Comparison of ENCODE assay signal across 18 cellular contexts in the genomic region with DNA sequence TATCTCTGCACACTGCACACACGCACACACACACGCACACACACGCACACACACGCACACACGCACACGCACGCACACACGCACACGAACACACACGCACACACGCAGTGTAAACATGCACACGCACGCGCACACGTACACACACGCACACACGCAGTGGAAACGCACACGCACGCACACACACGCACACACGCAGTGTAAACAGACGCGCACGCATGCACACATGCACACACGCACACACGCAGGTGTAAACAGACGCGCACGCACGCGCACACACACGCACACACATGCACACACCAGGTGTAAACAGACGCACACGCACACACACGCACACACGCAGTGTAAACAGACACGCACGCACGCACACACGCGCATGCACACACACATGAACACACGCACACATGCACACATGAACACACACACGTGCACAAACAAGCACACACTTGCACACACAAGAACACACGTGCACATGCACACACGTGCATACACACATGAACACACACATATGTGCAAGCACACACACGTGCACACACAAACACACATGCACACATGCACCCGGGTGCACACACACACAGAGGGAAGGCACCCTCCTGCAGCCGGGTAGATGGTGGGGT. TPM values are rescaled to one million over a fixed set of nuclear protein-coding genes. Genes with fewer than 3 reads are reported as not detected.
DNase-seq lines count a peak whose midpoint lies in the region; ATAC-seq, FAIRE-seq and TF ChIP-seq lines count a peak whose summit lies in the region.
"Had no signal": no experiment of that assay in that cellular context is flagged by ENCODE, and none has a peak within 500 bp of the region (broad histone marks: within the 10 kb centered on the region; RNA-seq: fewer than 3 reads in every experiment).

No MANE protein-coding gene starts in this region.

- no peak for DNase-seq in GM12878 (ENCODE audit: low read depth, low spot score)
- no peak for DNase-seq in H1 (ENCODE audit: low read depth in 1 of 2, low spot score in 2 of 2)
- no peak for DNase-seq in trophoblast cell
- no peak for DNase-seq in activated CD4-positive, CD25-positive, alpha-beta regulatory T cell treated with anti-CD3 and anti-CD28 coated beads, Interleukin-2, amount 50 U/mL, for 72 hours
- no peak for DNase-seq in CD14-positive monocyte (ENCODE audit: low spot score)
- DNase-seq in psoas muscle: no peak
- DNase-seq: 8988T; Calu3; CD8-positive, alpha-beta T cell; DMS79 treated with DMSO at 0.1 percent for 48 hours; GF-D8; GOT3; H9; IMR-90 had no signal

- H3K23ac ChIP-seq in H1 (ENCODE audit: insufficient read length) (no peak overlapping the region), trophoblast cell (ENCODE audit: low read length) (peak overlapping the region; percentile 87)

- peak overlapping the region; percentile 61; the same call in 1 of the 2 replicates for H2BK15ac ChIP-seq in H1 (ENCODE audit: low read length)

- TF ChIP-seq POLR2A in GM12878 (IDR thresholded peaks at IDR 0.05; ENCODE audit: low read depth, low read length): no peak
- no peak for TF ChIP-seq POLR2A in H1 (IDR thresholded peaks at IDR 0.05; ENCODE audit: control extremely low read depth in 1 of 2, low read depth in 2 of 2, low read length in 2 of 2)

- no TSS peak for BruUV-seq in GM12878 (replicated peaks; lab: Mats Ljungman, UMichigan)

- H2BK5ac ChIP-seq in H1 (ENCODE audit: low read depth, low read length) (peak overlapping the region; percentile 55; the same call in 1 of the 2 replicates), trophoblast cell (ENCODE audit: low read depth, low read length, poor library complexity) (no peak overlapping the region)

- H3K79me2 ChIP-seq in GM12878 (ENCODE audit: control insufficient read depth, insufficient read depth, low read length): no peaks in the 10 kb centered on the region
- no peaks in the 10 kb centered on the region for H3K79me2 ChIP-seq in H1 (ENCODE audit: control insufficient read depth in 1 of 2, insufficient read depth in 2 of 2, low read length in 2 of 2)
- no peaks in the 10 kb centered on the region for H3K79me2 ChIP-seq in trophoblast cell (ENCODE audit: control insufficient read depth, insufficient read depth, low read length, poor library complexity)

- no peak overlapping the region for H3K27ac Mint-ChIP-seq in CD14-positive monocyte
- H3K27ac Mint-ChIP-seq: CD8-positive, alpha-beta T cell had no signal

- no peak overlapping the region for H4K5ac ChIP-seq in H1 (ENCODE audit: insufficient read length, low read depth, low read length)

- no peak overlapping the region for H2AK5ac ChIP-seq in H1 (ENCODE audit: low read depth, low read length)
- H2AK5ac ChIP-seq in trophoblast cell (ENCODE audit: low read length): no peak overlapping the region

- H3K9me3 ChIP-seq in HEK293 (ENCODE audit: control insufficient read depth, insufficient read depth, low read depth, low read length) (no peaks in the 10 kb centered on the region), GM12878 (replicated peaks; ENCODE audit: control insufficient read depth, insufficient read depth, low read length) (no peaks in the 10 kb centered on the region; the same call in 2 of the 3 replicates), H1 (ENCODE audit: insufficient read depth in 2 of 2, low read depth in 1 of 2, low read length in 1 of 2) (peaks cover 0 to 2% of the 10 kb centered on the region in 2 experiments; a peak in 2 of 4 replicates), trophoblast cell (ENCODE audit: insufficient read depth, low read depth, low read length) (peaks cover 9% of the 10 kb centered on the region), psoas muscle (no peaks in the 10 kb centered on the region)
- H3K9me3 ChIP-seq: BLaER1 had no signal

- ATAC-seq in GM12878: no peak
- no peak for ATAC-seq in HG03139 (IDR thresholded peaks at IDR 0.05; ENCODE audit: unreplicated experiment)
- ATAC-seq in psoas muscle: no peak
- ATAC-seq: CD8-positive, alpha-beta T cell had no signal

- H3K4me1 ChIP-seq in HEK293 (ENCODE audit: control insufficient read depth, insufficient read depth, low read length) (no peaks in the 10 kb centered on the region), GM12878 (ENCODE audit: control insufficient read depth, insufficient read depth, low read length) (no peaks in the 10 kb centered on the region), H1 (replicated peaks in 1 of 4; ENCODE audit: control insufficient read depth in 3 of 4, insufficient read depth in 4 of 4, low read length in 3 of 4) (no peaks in the 10 kb centered on the region), trophoblast cell (ENCODE audit: control insufficient read depth in 1 of 2, insufficient read depth in 2 of 2, low read length in 2 of 2) (peaks cover 0 to 2% of the 10 kb centered on the region in 2 experiments), psoas muscle (no peaks in the 10 kb centered on the region)

- POLR2A ChIA-PET in HEK293 (lab: Yijun Ruan, JAX): no interaction called here
- POLR2A ChIA-PET in GM12878 (lab: Charles Lee): no interaction called here
- POLR2A ChIA-PET in H1 (lab: Charles Lee; ENCODE audit: partially characterized antibody): no interaction called here

- H2BK12ac ChIP-seq in H1 (ENCODE audit: low read depth, low read length) (peak overlapping the region; percentile 53; the same call in 1 of the 2 replicates), trophoblast cell (ENCODE audit: low read length) (no peak overlapping the region)

- no peak overlapping the region for H2AFZ ChIP-seq in GM12878 (ENCODE audit: control insufficient read depth, low read depth, low read length)
- no peak overlapping the region for H2AFZ ChIP-seq in H1 (ENCODE audit: low read length)
- H2AFZ ChIP-seq in trophoblast cell (ENCODE audit: insufficient read depth, low read length, poor library complexity): no peak overlapping the region

- H3K4ac ChIP-seq in H1 (replicated peaks; ENCODE audit: insufficient read length, low read depth, low read length) (no peak overlapping the region), trophoblast cell (ENCODE audit: low read depth, low read length) (no peak overlapping the region)

- TF ChIP-seq EP300 in GM12878 (IDR thresholded peaks at IDR 0.05; ENCODE audit: borderline replicate concordance in 1 of 2, control insufficient read depth in 1 of 2, low read depth in 2 of 2, low read length in 2 of 2) (no peak), H1 (IDR thresholded peaks at IDR 0.05; ENCODE audit: borderline replicate concordance in 1 of 2, low read depth in 2 of 2, low read length in 2 of 2) (no peak)

- H4K12ac ChIP-seq in trophoblast cell (ENCODE audit: low read depth, low read length): no peak overlapping the region

- RAD21 ChIA-PET in GM12878 (lab: Charles Lee; ENCODE audit: unreplicated experiment): no interaction called here

- H3K23me2 ChIP-seq in H1 (ENCODE audit: low read depth, low read length): no peaks in the 10 kb centered on the region

- TF ChIP-seq RAD21 in GM12878 (IDR thresholded peaks at IDR 0.05; ENCODE audit: insufficient read depth, low read depth, low read length) (no peak), H1 (IDR thresholded peaks at IDR 0.05 in 1 of 2, conservative IDR thresholded peaks at IDR 0.05 in 1 of 2; ENCODE audit: low read depth in 2 of 2, low read length in 2 of 2) (no peak)

- H3K79me1 ChIP-seq in H1 (ENCODE audit: low read depth, low read length) (peaks cover 4% of the 10 kb centered on the region), trophoblast cell (ENCODE audit: low read length) (no peaks in the 10 kb centered on the region)

- in situ Hi-C loops in GM12878 (cut with MboI): no loop called here

- H3K27me3 ChIP-seq in GM12878 (replicated peaks in 1 of 2; ENCODE audit: control insufficient read depth in 2 of 2, insufficient read depth in 2 of 2, low read length in 1 of 2) (no peaks in the 10 kb centered on the region), H1 (replicated peaks in 1 of 4; ENCODE audit: control insufficient read depth in 3 of 4, extremely low read depth in 1 of 4, insufficient read depth in 3 of 4, low read length in 3 of 4) (no peaks in the 10 kb centered on the region), trophoblast cell (ENCODE audit: insufficient read depth, low read length) (no peaks in the 10 kb centered on the region), psoas muscle (ENCODE audit: insufficient read depth in 3 of 3, low read length in 2 of 3) (peaks cover 0 to 10% (median 0%) of the 10 kb centered on the region in 3 donors)

- H3K27ac ChIP-seq in HEK293 (ENCODE audit: extremely low read depth, low read depth, low read length) (no peak overlapping the region), GM12878 (ENCODE audit: control insufficient read depth, insufficient read depth) (no peak overlapping the region), H1 (ENCODE audit: low read depth, low read length) (no peak overlapping the region), trophoblast cell (ENCODE audit: low read depth, low read length) (no peak overlapping the region), psoas muscle (no peak overlapping the region)
- H3K27ac ChIP-seq: BLaER1 had no signal

- H3K56ac ChIP-seq in H1 (replicated peaks; ENCODE audit: insufficient read length, low read depth, low read length): peak overlapping the region; percentile 46

- H3K18ac ChIP-seq in H1 (ENCODE audit: extremely low read depth, low read length) (no peak overlapping the region; the same call in 1 of the 2 replicates), trophoblast cell (ENCODE audit: low read length) (no peak overlapping the region)

- H3K27me3 Mint-ChIP-seq in CD14-positive monocyte (ENCODE audit: low read depth in 3 of 3): peaks cover 0 to 4% (median 3%) of the 10 kb centered on the region in 3 donors

- H4K20me1 ChIP-seq in GM12878 (ENCODE audit: control insufficient read depth, insufficient read depth): no peaks in the 10 kb centered on the region
- H4K20me1 ChIP-seq in H1 (replicated peaks in 1 of 2; ENCODE audit: control insufficient read depth in 1 of 2, insufficient read depth in 2 of 2, low read length in 2 of 2): peaks cover 0 to 6% of the 10 kb centered on the region in 2 experiments
- H4K20me1 ChIP-seq: BLaER1 had no signal

- H3K4me1 Mint-ChIP-seq in CD14-positive monocyte: no peaks in the 10 kb centered on the region

- SMC1A ChIA-PET in GM12878 (lab: Charles Lee; ENCODE audit: uncharacterized antibody, unreplicated experiment): no interaction called here

- H3K4me3 ChIP-seq in HEK293 (ENCODE audit: low read depth, low read length): no peak overlapping the region
- no peak overlapping the region for H3K4me3 ChIP-seq in GM12878
- H3K4me3 ChIP-seq in H1 (ENCODE audit: extremely low read depth in 1 of 4, insufficient read depth in 2 of 4, low read depth in 3 of 4, low read length in 4 of 4): no peak overlapping the region
- peak overlapping the region; percentile 58 for H3K4me3 ChIP-seq in trophoblast cell (ENCODE audit: low read depth, low read length)
- no peak overlapping the region for H3K4me3 ChIP-seq in psoas muscle
- H3K4me3 ChIP-seq: BLaER1 had no signal

- H3K4me2 ChIP-seq in GM12878 (ENCODE audit: control insufficient read depth, insufficient read depth) (no peak overlapping the region), H1 (ENCODE audit: insufficient read depth in 1 of 2, low read depth in 2 of 2, low read length in 2 of 2) (no peak overlapping the region), trophoblast cell (ENCODE audit: low read length) (no peak overlapping the region)
- H3K4me2 ChIP-seq: BLaER1 had no signal

- H3K9me3 Mint-ChIP-seq in CD14-positive monocyte: peaks cover 0 to 4% (median 0%) of the 10 kb centered on the region in 7 donors
- H3K9me3 Mint-ChIP-seq: CD8-positive, alpha-beta T cell had no signal

- H2BK120ac ChIP-seq in H1 (replicated peaks; ENCODE audit: low read depth, low read length) (no peak overlapping the region), trophoblast cell (ENCODE audit: insufficient read depth, low read length, poor library complexity) (no peak overlapping the region)

- TF ChIP-seq CTCF in HEK293 (tag by site-specific recombination; IDR thresholded peaks at IDR 0.05) (no peak), GM12878 (IDR thresholded peaks at IDR 0.05 in 2 of 3, conservative IDR thresholded peaks at IDR 0.05 in 1 of 3; ENCODE audit: control insufficient read depth in 2 of 3, extremely low read depth in 1 of 3, insufficient read depth in 1 of 3, low read depth in 3 of 3, low read length in 3 of 3) (no peak), H1 (IDR thresholded peaks at IDR 0.05; ENCODE audit: control extremely low read depth in 1 of 3, insufficient read depth in 1 of 3, low read depth in 1 of 3, low read length in 3 of 3) (no peak), CD14-positive monocyte (IDR thresholded peaks at IDR 0.05) (no peak), psoas muscle (IDR thresholded peaks at IDR 0.05) (no peak)

- intact Hi-C loops in GM12878 (cut with micrococcal nuclease; ENCODE audit: unreplicated experiment): no loop called here
- intact Hi-C loops in CD14-positive monocyte (cut with micrococcal nuclease): no loop called here
- intact Hi-C loops in psoas muscle (cut with DNase I): no loop called here

- CTCF ChIA-PET in HEK293 (lab: Yijun Ruan, JAX): no interaction called here
- CTCF ChIA-PET in GM12878 (lab: Yijun Ruan, JAX): no interaction called here
- CTCF ChIA-PET in H1 (lab: Charles Lee; ENCODE audit: partially characterized antibody): interaction anchor here (1.5 kb wide), 1 partner anchor 169 kb away, joined by 3 read pairs; no protein-coding TSS in a partner anchor

- H4K8ac ChIP-seq in H1 (ENCODE audit: extremely low read depth, insufficient read depth, low read length) (peak overlapping the region; percentile 57; the same call in 1 of the 2 replicates), trophoblast cell (ENCODE audit: low read depth, low read length) (no peak overlapping the region)

- no peak overlapping the region for H2BK20ac ChIP-seq in H1 (ENCODE audit: low read length)

- H3K36me3 ChIP-seq in HEK293 (ENCODE audit: control insufficient read depth in 2 of 2, insufficient read depth in 1 of 2, low read length in 2 of 2) (peaks cover 0 to 8% of the 10 kb centered on the region in 2 experiments; a peak in 1 of 3 replicates), GM12878 (ENCODE audit: control insufficient read depth in 2 of 2, insufficient read depth in 2 of 2, low read length in 1 of 2) (no peaks in the 10 kb centered on the region), H1 (ENCODE audit: control insufficient read depth in 2 of 4, insufficient read depth in 4 of 4, low read length in 3 of 4) (no peaks in the 10 kb centered on the region), trophoblast cell (ENCODE audit: control insufficient read depth in 1 of 2, insufficient read depth in 2 of 2, low read length in 2 of 2) (no peaks in the 10 kb centered on the region), psoas muscle (ENCODE audit: insufficient read depth in 1 of 2, low read depth in 1 of 2) (no peaks in the 10 kb centered on the region)
- H3K36me3 ChIP-seq: BLaER1 had no signal

- H3K9ac ChIP-seq in GM12878 (ENCODE audit: control insufficient read depth, insufficient read depth, low read length) (no peak overlapping the region), H1 (replicated peaks in 1 of 4; ENCODE audit: extremely low read depth in 1 of 4, low read depth in 3 of 4, low read length in 3 of 4) (no peak overlapping the region), trophoblast cell (ENCODE audit: low read length) (no peak overlapping the region)
- H3K9ac ChIP-seq: BLaER1 had no signal

- FAIRE-seq in GM12878 (lab: Jason Lieb, UNC) (no peak), H1 (lab: Jason Lieb, UNC) (no peak)

- H3K14ac ChIP-seq in H1 (ENCODE audit: insufficient read length) (no peak overlapping the region), trophoblast cell (ENCODE audit: low read length) (no peak overlapping the region)

- no peak overlapping the region for H4K91ac ChIP-seq in H1 (replicated peaks; ENCODE audit: insufficient read length, low read length)
- no peak overlapping the region for H4K91ac ChIP-seq in trophoblast cell (ENCODE audit: low read depth, low read length)

- 87% methylated on average over 37 of the region's 49 CpGs for WGBS in GM12878 (ENCODE audit: insufficient coverage, insufficient replicate concordance, low lambda C conversion rate, missing lambda C conversion rate)
- 90% methylated on average over 39 of the region's 49 CpGs; no CpG with 5 or more reads in 1 of the 2 experiments for WGBS in H1 (ENCODE audit: extremely low coverage in 1 of 2, insufficient coverage in 1 of 2, insufficient read length in 1 of 2, insufficient replicate concordance in 2 of 2, low coverage in 1 of 2, low lambda C conversion rate in 2 of 2, missing lambda C conversion rate in 1 of 2), 2 experiments
- WGBS in trophoblast cell (ENCODE audit: extremely low coverage, insufficient coverage, insufficient read length): no CpG with 5 or more reads among the region's 49 CpGs
- whole genome bisulfite sequencing in psoas muscle, 3 donors: 93 to 96% (median 94%) methylated on average over 49 of the region's 49 CpGs

- no peaks in the 10 kb centered on the region for H3K36me3 Mint-ChIP-seq in CD14-positive monocyte
- H3K36me3 Mint-ChIP-seq: CD8-positive, alpha-beta T cell had no signal

- H3K4me3 Mint-ChIP-seq in CD14-positive monocyte: no peak overlapping the region
- H3K4me3 Mint-ChIP-seq: CD8-positive, alpha-beta T cell; H9 had no signal

RNA-seq across cellular contexts. Expression of a gene that starts 45.2 kb away (rescaled TPM):
- total RNA-seq in GM12878 (2013; cell fraction: nucleolus; rRNA removed): not detected in 2 replicates
- total RNA-seq in GM12878 (2014; rRNA removed) (not detected in 2 replicates), GM12878 (2014; rRNA removed; fragmentation: Illumina TruSeq; extraction: Trizol) (not detected in 2 replicates), GM12878 (2021) (0.03 and 0.27 TPM in 2 replicates), psoas muscle (1 to 10 TPM in 1 of 4 donors, under 1 TPM in 3; 0.20 to 1.2 (median 0.50) TPM)
- polyA plus RNA-seq in GM12878 (2011; ENCODE audit: low read depth): not detected
- polyA plus RNA-seq in GM12878 (2011; rRNA removed) (not detected in 2 replicates), GM12878 (2014; fragmentation: Illumina TruSeq; extraction: Trizol) (not detected in 2 replicates), GM12878 (2014; fragmentation: Nextera tagmentation; extraction: Ambion mirVana) (not detected), GM12878 (2014; rRNA removed) (not detected in 2 replicates), GM12878 (2016; fragmentation: Nextera tagmentation; extraction: Ambion mirVana) (not detected), H1 (2011; rRNA removed) (0.38 and 0.39 TPM in 2 replicates), CD14-positive monocyte (not detected), psoas muscle (under 1 TPM; 0.04 to 0.31 (median 0.20) TPM)
- not detected in 2 replicates for polyA plus RNA-seq in GM12878 (2011; cell fraction: cytosol; rRNA removed)
- not detected in 2 replicates for polyA plus RNA-seq in GM12878 (2011; cell fraction: nucleus; rRNA removed)
- polyA plus RNA-seq in GM12878 (2012): not detected in 2 replicates
- not detected in 2 replicates for polyA minus RNA-seq in GM12878 (2011; rRNA and poly(A)+ RNA removed)
- not detected in 2 replicates for polyA minus RNA-seq in GM12878 (2011; cell fraction: cytosol; rRNA and poly(A)+ RNA removed)
- not detected in 2 replicates for polyA minus RNA-seq in GM12878 (2011; cell fraction: nucleus; rRNA and poly(A)+ RNA removed)
- total RNA-seq in H1 (2021; fragmentation: NEBNext Ultra II Directional; extraction: Animal tissue kit (Norgen Biotek cat#: 25700)): 0.43 and 0.46 TPM in 2 replicates
- polyA plus RNA-seq in H1 (2011; cell fraction: cytosol; rRNA removed): 0.54 TPM
- polyA plus RNA-seq in H1 (2011; cell fraction: nucleus; rRNA removed): 1.1 TPM
- polyA plus RNA-seq in H1 (2012, experiment 1 of 2): 0.25 to 0.69 TPM (median 0.53 TPM) in 4 replicates
- polyA plus RNA-seq in H1 (2012, experiment 2 of 2): 0.14 TPM
- 0.18 TPM for polyA plus RNA-seq in H1 (2013, experiment 1 of 2)
- 0.26 TPM for polyA plus RNA-seq in H1 (2013, experiment 2 of 2)
- 0.13 and 0.24 TPM in 2 replicates for polyA minus RNA-seq in H1 (2011; rRNA and poly(A)+ RNA removed)
- polyA minus RNA-seq in H1 (2011; cell fraction: cytosol; rRNA and poly(A)+ RNA removed): 0.15 TPM
- 1.2 TPM for polyA minus RNA-seq in H1 (2011; cell fraction: nucleus; rRNA and poly(A)+ RNA removed)
- 0.19 and 0.27 TPM in 2 replicates for polyA plus RNA-seq in trophoblast cell (2013)
- total RNA-seq: CD8-positive, alpha-beta T cell; HT-29; IMR-90 had no signal
